ENCODE assay signal across 10 cellular contexts in genomic region chr7:30988346-30989005, GRCh38. TPM values are rescaled to one million over a fixed set of nuclear protein-coding genes. Genes with fewer than 3 reads are reported as not detected.
DNase-seq lines count a peak whose midpoint lies in the region; TF ChIP-seq lines count a peak whose summit lies in the region.
"Had no signal": no experiment of that assay in that cellular context is flagged by ENCODE, and none has a peak within 500 bp of the region (broad histone marks: within the 10 kb centered on the region; RNA-seq: fewer than 3 reads in every experiment).

No MANE protein-coding gene starts in this region.

- no peak overlapping the region for H3K9ac ChIP-seq in mammary epithelial cell (ENCODE audit: insufficient read depth, low read length)

- in situ Hi-C loops in mammary epithelial cell (cut with MboI; ENCODE audit: low sequenced_read_pairs in 2 of 2) = no loop called here

- H4K20me1 ChIP-seq in mammary epithelial cell (ENCODE audit: insufficient read depth, low read length) = no peaks in the 10 kb centered on the region

- intact Hi-C loops in MCF 10A (cut with micrococcal nuclease) = loop anchor here (10.0 kb wide), 1 partner anchor 746 kb away; no protein-coding TSS in a partner anchor
- intact Hi-C loops in mammary epithelial cell (cut with micrococcal nuclease) = loop anchor here (10.0 kb wide), 1 partner anchor 646 kb away; no protein-coding TSS in a partner anchor
- intact Hi-C loops in vagina (cut with DNase I) = no loop called here

- H3K27ac Mint-ChIP-seq in MCF 10A (ENCODE audit: low read depth, unreplicated experiment) = no peak overlapping the region

- H3K36me3 ChIP-seq in mammary epithelial cell (ENCODE audit: insufficient read depth, low read length) (no peaks in the 10 kb centered on the region), vagina (no peaks in the 10 kb centered on the region)
- H3K36me3 ChIP-seq: thoracic aorta had no signal

- no peak overlapping the region for H2AFZ ChIP-seq in mammary epithelial cell (ENCODE audit: low read depth, low read length)

- H3K4me3 ChIP-seq in mammary epithelial cell (replicated peaks in 1 of 3; ENCODE audit: insufficient read depth in 1 of 3, low read depth in 2 of 3, low read length in 3 of 3) = no peak overlapping the region
- no peak overlapping the region for H3K4me3 ChIP-seq in vagina
- H3K4me3 ChIP-seq: thoracic aorta had no signal

- dilution Hi-C loops in mammary epithelial cell (cut with HindIII; ENCODE audit: low sequenced_read_pairs) = no loop called here

- H3K9me3 ChIP-seq in mammary epithelial cell (replicated peaks; ENCODE audit: insufficient read depth, low read length) (no peaks in the 10 kb centered on the region), vagina (no peaks in the 10 kb centered on the region)
- H3K9me3 ChIP-seq: thoracic aorta had no signal

- peaks cover 26% of the 10 kb centered on the region for H3K27me3 Mint-ChIP-seq in MCF 10A (ENCODE audit: insufficient read depth, unreplicated experiment)

- no peak for TF ChIP-seq POLR2A in vagina (IDR thresholded peaks at IDR 0.05)

- no peaks in the 10 kb centered on the region for H3K36me3 Mint-ChIP-seq in MCF 10A (ENCODE audit: insufficient read depth, unreplicated experiment)

- H3K4me1 Mint-ChIP-seq in MCF 10A (ENCODE audit: insufficient read depth, unreplicated experiment) = peaks cover 17% of the 10 kb centered on the region

- 19% methylated on average over 5 of the region's 19 CpGs for WGBS in mammary epithelial cell (ENCODE audit: low coverage, missing lambda C conversion rate)

- peaks cover 4% of the 10 kb centered on the region for H3K4me1 ChIP-seq in mammary epithelial cell (ENCODE audit: insufficient read depth, low read length)
- H3K4me1 ChIP-seq in vagina = peaks cover 22% of the 10 kb centered on the region

- H3K27me3 ChIP-seq in mammary epithelial cell (ENCODE audit: insufficient read depth, low read length) (no peaks in the 10 kb centered on the region), vagina (no peaks in the 10 kb centered on the region)

- peak; percentile 56 for DNase-seq in MCF 10A (ENCODE audit: unreplicated experiment)
- DNase-seq in mammary epithelial cell = no peak
- peak; percentile 64 for DNase-seq in astrocyte of the hippocampus (ENCODE audit: low read depth, low spot score)
- DNase-seq in left kidney (ENCODE audit: low read depth, low spot score) = peak; percentile 58
- no peak for DNase-seq in vagina (ENCODE audit: extremely low spot score in 2 of 2)
- DNase-seq in OCI-M2 (lab: John Stamatoyannopoulos, UW; ENCODE audit: unreplicated experiment) = no peak
- DNase-seq in activated gamma-delta T cell treated with Interleukin-2 at 50 U/mL for 16 hours = no peak
- no peak for DNase-seq in GM19238 (ENCODE audit: insufficient read length, low spot score)

- CTCF ChIA-PET in MCF 10A (lab: Yijun Ruan, JAX) = interaction anchor here (0.6 to 17.0 kb wide), 4 partner anchors 10 to 385 kb away, joined by 3 to 743 read pairs (median 3); no protein-coding TSS in a partner anchor
- CTCF ChIA-PET in mammary epithelial cell (lab: Charles Lee; ENCODE audit: low non-redundant PET) = no interaction called here

- no peaks in the 10 kb centered on the region for H3K9me3 Mint-ChIP-seq in MCF 10A (ENCODE audit: unreplicated experiment)

- POLR2A ChIA-PET in MCF 10A (lab: Yijun Ruan, JAX) = interaction anchor here (0.6 to 0.7 kb wide), 2 partner anchors 108 to 281 kb away, joined by 3 read pairs; no protein-coding TSS in a partner anchor

- H3K4me2 ChIP-seq in mammary epithelial cell (ENCODE audit: insufficient read depth, low read depth, low read length) = no peak overlapping the region

- TF ChIP-seq CTCF in MCF 10A (IDR thresholded peaks at IDR 0.05; ENCODE audit: unreplicated experiment) (no peak), mammary epithelial cell (conservative IDR thresholded peaks at IDR 0.05 in 1 of 2, IDR thresholded peaks at IDR 0.05 in 1 of 2; ENCODE audit: extremely low read depth in 1 of 2, insufficient read depth in 1 of 2, low read depth in 1 of 2, low read length in 2 of 2) (no peak), vagina (IDR thresholded peaks at IDR 0.05) (no peak)

- no peaks in the 10 kb centered on the region for H3K79me2 ChIP-seq in mammary epithelial cell (ENCODE audit: insufficient read depth, low read length)

- no peak overlapping the region for H3K27ac ChIP-seq in mammary epithelial cell (ENCODE audit: insufficient read depth, low read depth, low read length)
- peak overlapping the region; percentile 13 for H3K27ac ChIP-seq in vagina
- H3K27ac ChIP-seq: thoracic aorta had no signal

- no peak overlapping the region for H3K4me3 Mint-ChIP-seq in MCF 10A (ENCODE audit: unreplicated experiment)

- no TSS peak for BruUV-seq in MCF 10A (replicated peaks; lab: Mats Ljungman, UMichigan)
- BruUV-seq in mammary epithelial cell (replicated peaks; lab: Mats Ljungman, UMichigan) = no TSS peak

RNA-seq across cellular contexts. Expression of gene GHRHR, which starts 24.7 kb away (rescaled TPM):
- not detected in 2 replicates for total RNA-seq in MCF 10A (2022)
- total RNA-seq in mammary epithelial cell = not detected
- not detected for polyA plus RNA-seq in mammary epithelial cell
- not detected for polyA minus RNA-seq in mammary epithelial cell
- not detected for total RNA-seq in vagina
- total RNA-seq: T-helper 1 cell treated with Interleukin-12 subunit alpha and Interleukin-12 subunit beta and Interleukin-4 antibody, amounts not matched to agents 30 ng/mL and 1 ng/mL, for 36 hours; thoracic aorta had no signal

Comparison
In these comparisons a context has a peak if more than half of its experiments do, and no peak if none do; other contexts are left out.
1. DNase-seq: peak in MCF 10A (single experiment), astrocyte of the hippocampus (single experiment) and left kidney (single experiment); none in mammary epithelial cell (single experiment), vagina (0 of 2), OCI-M2 (single experiment), activated gamma-delta T cell treated with Interleukin-2 at 50 U/mL for 16 hours (single experiment) and GM19238 (single experiment).